Comparison of ENCODE assay signal across 22 cellular contexts in the genomic region with DNA sequence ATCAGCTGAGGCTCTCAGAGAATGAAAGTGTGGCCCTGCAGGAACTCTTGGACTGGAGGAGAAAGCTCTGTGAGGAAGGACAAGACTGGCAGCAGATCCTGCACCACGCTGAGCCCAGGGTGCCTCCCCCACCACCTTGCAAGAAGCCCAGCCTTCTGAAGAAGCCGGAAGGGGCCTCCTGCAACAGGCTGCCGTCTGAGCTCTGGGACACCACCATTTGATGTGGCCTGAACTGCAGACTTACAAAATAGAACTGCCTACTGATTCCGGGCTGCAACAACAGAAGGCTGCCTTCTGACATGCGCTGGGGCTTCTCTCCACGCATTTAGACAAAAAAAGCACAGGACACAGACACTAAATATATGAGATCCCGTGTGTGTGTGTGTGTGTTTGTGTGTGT.
"Had no signal": no experiment of that assay in that cellular context is flagged by ENCODE, and none has a peak within 500 bp of the region (broad histone marks: within the 10 kb centered on the region; RNA-seq: fewer than 3 reads in every experiment).

No MANE protein-coding gene starts in this region.

- H3K79me2 ChIP-seq: hepatocyte had no signal

- H3K9me3 ChIP-seq: left ventricle myocardium inferior, lower lobe of right lung, psoas muscle, right lobe of liver, upper lobe of left lung, uterus had no signal

- H3K4me2 ChIP-seq: hepatocyte had no signal

- H3K27ac ChIP-seq: coronary artery, foreskin keratinocyte, hepatocyte, left ventricle myocardium inferior, lower lobe of right lung, psoas muscle, right lobe of liver, upper lobe of left lung, uterus had no signal

- H3K4me1 ChIP-seq: left ventricle myocardium inferior, psoas muscle, right lobe of liver, uterus had no signal

- H3K9me3 Mint-ChIP-seq: endodermal cell; memory B cell; mesothelial cell of epicardium; natural killer cell treated with Interleukin-12 subunit alpha and Interleukin-12 subunit beta and Interleukin-15 and Interleukin-18, amount 100 ng/mL, for 72 hours; stimulated activated naive B cell treated with anti-CD40 and anti-IgM and Interleukin-4, amounts not matched to agents 10 μg/mL and 1 μg/mL and 100 μg/mL, for 72 hours had no signal

- H2AFZ ChIP-seq: hepatocyte had no signal

- H3K4me3 Mint-ChIP-seq: endodermal cell; memory B cell; mesothelial cell of epicardium; natural killer cell treated with Interleukin-12 subunit alpha and Interleukin-12 subunit beta and Interleukin-15 and Interleukin-18, amount 100 ng/mL, for 72 hours; stimulated activated naive B cell treated with anti-CD40 and anti-IgM and Interleukin-4, amounts not matched to agents 10 μg/mL and 1 μg/mL and 100 μg/mL, for 72 hours had no signal

- H3K27me3 ChIP-seq: foreskin keratinocyte, hepatocyte, right lobe of liver, upper lobe of left lung, uterus had no signal

- ATAC-seq: foreskin keratinocyte; left cardiac atrium; lower lobe of right lung; natural killer cell treated with Interleukin-12 subunit alpha and Interleukin-12 subunit beta and Interleukin-15 and Interleukin-18, amount 100 ng/mL, for 72 hours; psoas muscle; right lobe of liver; stimulated activated naive B cell treated with anti-CD40 and anti-IgM and Interleukin-4, amounts not matched to agents 10 μg/mL and 1 μg/mL and 100 μg/mL, for 72 hours had no signal

- FAIRE-seq: endothelial cell of umbilical vein, kidney had no signal

- DNase-seq: effector CD4-positive, alpha-beta T cell; endodermal cell; erythroblast; foreskin keratinocyte; head of caudate nucleus; kidney; left cardiac atrium; left ventricle myocardium inferior; lower lobe of right lung; psoas muscle; retina; right lobe of liver; stimulated activated CD4-positive, alpha-beta T cell treated with anti-CD3 and anti-CD28 coated beads, Interleukin-4, amount 100 ng/mL, for 24 hours; stimulated activated naive B cell treated with anti-CD40 and anti-IgM and Interleukin-4, amounts not matched to agents 10 μg/mL and 1 μg/mL and 100 μg/mL, for 72 hours; upper lobe of left lung; uterus had no signal

- H3K27ac Mint-ChIP-seq: endodermal cell; memory B cell; mesothelial cell of epicardium; natural killer cell treated with Interleukin-12 subunit alpha and Interleukin-12 subunit beta and Interleukin-15 and Interleukin-18, amount 100 ng/mL, for 72 hours; stimulated activated naive B cell treated with anti-CD40 and anti-IgM and Interleukin-4, amounts not matched to agents 10 μg/mL and 1 μg/mL and 100 μg/mL, for 72 hours had no signal

- H3K36me3 ChIP-seq: left ventricle myocardium inferior, lower lobe of right lung, right lobe of liver, upper lobe of left lung, uterus had no signal

- H3K4me3 ChIP-seq: coronary artery, hepatocyte, left ventricle myocardium inferior, lower lobe of right lung, psoas muscle, right lobe of liver, upper lobe of left lung, uterus had no signal
